In genomic region chr2:5696741-5697521, GRCh38 we compare ENCODE assay signal across 8 cellular contexts. TPM values are rescaled to one million over a fixed set of nuclear protein-coding genes. Genes with fewer than 3 reads are reported as not detected.
DNase-seq lines count a peak whose midpoint lies in the region; TF ChIP-seq lines count a peak whose summit lies in the region.

No MANE protein-coding gene starts in this region.

- no peak overlapping the region for H2BK120ac ChIP-seq in mesendoderm (ENCODE audit: low read depth, low read length)

- H3K27ac Mint-ChIP-seq in brain (peak overlapping the region; percentile 87 to 95 (median 91)), Calu3 (ENCODE audit: unreplicated experiment) (no peak overlapping the region)

- H3K27me3 Mint-ChIP-seq in brain (peaks cover 37% of the 10 kb centered on the region), Calu3 (ENCODE audit: unreplicated experiment) (no peaks in the 10 kb centered on the region)

- no peak overlapping the region for H2BK5ac ChIP-seq in mesendoderm (ENCODE audit: low read length)

- no peaks in the 10 kb centered on the region for H3K9me3 ChIP-seq in HUES64 (ENCODE audit: insufficient read depth, low read depth, low read length)

- peak overlapping the region; percentile 94 for H3K56ac ChIP-seq in mesendoderm (ENCODE audit: low read length)

- H3K79me1 ChIP-seq in mesendoderm (ENCODE audit: low read length) = peaks cover 3% of the 10 kb centered on the region

- H3K27ac ChIP-seq in HUES64 (ENCODE audit: low read depth, low read length) (peak overlapping the region; percentile 77), mesendoderm (ENCODE audit: low read depth, low read length) (peak overlapping the region; percentile 70)

- no peak for TF ChIP-seq CTCF in brain (conservative IDR thresholded peaks at IDR 0.05)
- no peak for TF ChIP-seq CTCF in Calu3 (IDR thresholded peaks at IDR 0.05; ENCODE audit: unreplicated experiment)

- BruUV-seq in Calu3 (replicated peaks; lab: Mats Ljungman, UMichigan) = no TSS peak

- H3K4me3 ChIP-seq in HUES64 (ENCODE audit: low read length) (peak overlapping the region; percentile 92), mesendoderm (ENCODE audit: low read length) (peak overlapping the region; percentile 81)

- CTCF ChIA-PET in Calu3 (lab: Charles Lee) = interaction anchor here (0.6 kb wide), 1 partner anchor 975 kb away, joined by 4 read pairs; no protein-coding TSS in a partner anchor

- no peak overlapping the region for H4K8ac ChIP-seq in mesendoderm (ENCODE audit: low read depth, low read length)

- peaks cover 3% of the 10 kb centered on the region; the same call in 1 of the 2 replicates for H3K27me3 ChIP-seq in HUES64 (ENCODE audit: insufficient read depth, low read length)
- no peaks in the 10 kb centered on the region for H3K27me3 ChIP-seq in mesendoderm (ENCODE audit: insufficient read depth, low read length, poor library complexity)

- H3K23ac ChIP-seq in mesendoderm (ENCODE audit: low read length) = no peak overlapping the region

- peak overlapping the region; percentile 86 to 95 (median 89) for H3K4me3 Mint-ChIP-seq in brain
- H3K4me3 Mint-ChIP-seq in Calu3 (ENCODE audit: low read depth, unreplicated experiment) = no peak overlapping the region

- TF ChIP-seq POLR2A in erythroblast (IDR thresholded peaks at IDR 0.05; ENCODE audit: low read length) = no peak

- peak; percentile 34 for DNase-seq in AG20443 (ENCODE audit: low spot score)
- DNase-seq in mesendoderm = peak; percentile 82
- DNase-seq in Calu3 = no peak
- DNase-seq in erythroblast (lab: John Stamatoyannopoulos, UW) = no peak
- no peak for DNase-seq in NCI-H2029 (lab: John Stamatoyannopoulos, UW)
- no peak for DNase-seq in activated naive CD4-positive, alpha-beta T cell treated with anti-CD3 and anti-CD28 coated beads, Interleukin-2, amount 50 U/mL, for 16 hours

- peak overlapping the region; percentile 33 for H3K4me2 ChIP-seq in mesendoderm (ENCODE audit: low read length)

- H2AK5ac ChIP-seq in mesendoderm (ENCODE audit: low read length) = no peak overlapping the region

- H3K4me1 ChIP-seq in HUES64 (ENCODE audit: insufficient read depth, low read length) (peaks cover 39% of the 10 kb centered on the region), mesendoderm (ENCODE audit: control insufficient read depth, low read depth, low read length) (no peaks in the 10 kb centered on the region)

- H3K4me1 Mint-ChIP-seq in brain (peaks cover 45% of the 10 kb centered on the region), Calu3 (ENCODE audit: low read depth, unreplicated experiment) (no peaks in the 10 kb centered on the region)

- H3K36me3 ChIP-seq in HUES64 (ENCODE audit: insufficient read depth, low read length) (peaks cover 21% of the 10 kb centered on the region; the same call in 1 of the 2 replicates), mesendoderm (ENCODE audit: control insufficient read depth, insufficient read depth, low read length) (no peaks in the 10 kb centered on the region)

- peak overlapping the region; percentile 92 for H3K4ac ChIP-seq in mesendoderm (ENCODE audit: low read depth, low read length)

- peaks cover 29% of the 10 kb centered on the region for H3K79me2 ChIP-seq in mesendoderm (ENCODE audit: control insufficient read depth, insufficient read depth, low read length)

- peaks cover 0 to 20% (median 7%) of the 10 kb centered on the region in 5 experiments for H3K9me3 Mint-ChIP-seq in brain
- H3K9me3 Mint-ChIP-seq in Calu3 (ENCODE audit: low read depth, unreplicated experiment) = peaks cover 5% of the 10 kb centered on the region

- H2BK15ac ChIP-seq in mesendoderm (replicated peaks; ENCODE audit: low read depth) = no peak overlapping the region

- H4K5ac ChIP-seq in mesendoderm (ENCODE audit: low read length) = no peak overlapping the region

- H3K18ac ChIP-seq in mesendoderm (ENCODE audit: low read length) = peak overlapping the region; percentile 78

- H3K9ac ChIP-seq in HUES64 (ENCODE audit: low read depth, low read length) = peak overlapping the region; percentile 83
- H3K9ac ChIP-seq in mesendoderm (ENCODE audit: low read length) = peak overlapping the region; percentile 89

- WGBS in HUES64 = under 1% methylated on average over 69 of the region's 75 CpGs
- no CpG with 5 or more reads among the region's 75 CpGs for WGBS in mesendoderm (ENCODE audit: extremely low coverage, insufficient coverage, low lambda C conversion rate)

- intact Hi-C loops in Calu3 (cut with micrococcal nuclease; ENCODE audit: unreplicated experiment) = no loop called here

- H3K36me3 Mint-ChIP-seq in brain (peaks cover 61% of the 10 kb centered on the region), Calu3 (ENCODE audit: insufficient read depth, unreplicated experiment) (peaks cover 4% of the 10 kb centered on the region)

RNA-seq across cellular contexts. Expression of gene SOX11, which starts 4.7 kb away (rescaled TPM):
- polyA plus RNA-seq in HUES64 (2013, experiment 1 of 2) = 25.4 TPM
- 33.3 TPM for polyA plus RNA-seq in HUES64 (2013, experiment 2 of 2)
- polyA plus RNA-seq in brain (ENCODE audit: insufficient read depth, low read depth, low replicate concordance) = 14.3 TPM
- polyA plus RNA-seq in mesendoderm (2013, experiment 1 of 2) = 9.9 TPM
- polyA plus RNA-seq in mesendoderm (2013, experiment 2 of 2) = 10.1 TPM
- total RNA-seq in Calu3 (2022) = not detected in 2 replicates

Comparison
In these comparisons a context has a peak if more than half of its experiments do, and no peak if none do; other contexts are left out.
1. DNase-seq: peak in AG20443 (single experiment) and mesendoderm (single experiment); none in Calu3 (single experiment), erythroblast (0 of 2), NCI-H2029 (single experiment) and activated naive CD4-positive, alpha-beta T cell treated with anti-CD3 and anti-CD28 coated beads, Interleukin-2, amount 50 U/mL, for 16 hours (single experiment).